11 cellular contexts compared by ENCODE assay signal in the genomic region with DNA sequence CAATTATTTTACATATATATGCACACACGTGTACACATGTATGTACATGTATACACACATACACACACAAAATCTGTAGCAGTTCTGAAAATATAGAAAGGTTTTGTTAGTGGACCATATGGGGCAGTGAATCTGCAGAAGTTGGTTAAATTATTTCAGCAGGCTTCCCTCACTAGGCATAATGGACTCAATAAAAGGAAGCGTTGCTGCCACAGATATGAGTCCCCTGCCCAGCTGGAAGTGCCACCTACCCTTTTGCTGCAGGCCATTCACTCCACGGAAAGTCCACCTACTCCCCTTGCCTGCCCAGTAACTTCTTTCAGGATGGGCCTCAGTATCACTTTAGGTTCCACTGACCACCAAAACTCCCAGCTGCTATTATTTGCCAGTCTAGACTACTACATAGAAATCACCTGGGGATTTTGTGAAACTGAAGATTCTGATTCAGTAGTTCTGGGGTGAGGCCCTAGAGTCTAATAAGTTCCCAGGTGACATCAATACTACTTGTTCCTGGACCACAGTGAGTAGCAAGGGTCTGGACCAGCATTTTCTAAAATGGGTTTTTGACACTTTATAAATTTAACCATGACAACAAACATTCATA. TPM values are rescaled to one million over a fixed set of nuclear protein-coding genes. Genes with fewer than 3 reads are reported as not detected.
A peak's percentile ranks its signal among the peaks of the same experiment; 100 is the strongest.
DNase-seq lines count a peak whose midpoint lies in the region; ATAC-seq lines count a peak whose summit lies in the region.
"Had no signal": no experiment of that assay in that cellular context is flagged by ENCODE, and none has a peak within 500 bp of the region (broad histone marks: within the 10 kb centered on the region; RNA-seq: fewer than 3 reads in every experiment).

No MANE protein-coding gene starts in this region.

- peak; percentile 91 for ATAC-seq in GM18870 (IDR thresholded peaks at IDR 0.05; ENCODE audit: unreplicated experiment)
- ATAC-seq in GM21786 (IDR thresholded peaks at IDR 0.05; ENCODE audit: unreplicated experiment), result peak; percentile 81
- peak; percentile 87 for ATAC-seq in HG03432 (IDR thresholded peaks at IDR 0.05; ENCODE audit: unreplicated experiment)
- ATAC-seq: upper lobe of right lung had no signal

- no peak overlapping the region for H3K23ac ChIP-seq in trophoblast cell (ENCODE audit: low read length)

- H2AK5ac ChIP-seq in trophoblast cell (ENCODE audit: low read length), result no peak overlapping the region

- no CpG with 5 or more reads among the region's 3 CpGs for WGBS in trophoblast cell (ENCODE audit: extremely low coverage, insufficient coverage, insufficient read length)

- no peaks in the 10 kb centered on the region for H3K27me3 ChIP-seq in trophoblast cell (ENCODE audit: insufficient read depth, low read length)
- H3K27me3 ChIP-seq: upper lobe of right lung had no signal

- H3K79me2 ChIP-seq in trophoblast cell (ENCODE audit: control insufficient read depth, insufficient read depth, low read length, poor library complexity), result no peaks in the 10 kb centered on the region

- no peak overlapping the region for H3K18ac ChIP-seq in trophoblast cell (ENCODE audit: low read length)

- H3K27ac ChIP-seq in trophoblast cell (ENCODE audit: low read depth, low read length), result no peak overlapping the region
- H3K27ac ChIP-seq: upper lobe of right lung had no signal

- no peak overlapping the region for H4K8ac ChIP-seq in trophoblast cell (ENCODE audit: low read depth, low read length)

- no peak for DNase-seq in trophoblast cell
- DNase-seq in HT-29 (ENCODE audit: low spot score), result no peak
- no peak for DNase-seq in activated CD4-positive, CD25-positive, alpha-beta regulatory T cell (lab: John Stamatoyannopoulos, UW)
- DNase-seq in NCI-H1930 (lab: John Stamatoyannopoulos, UW), result no peak
- no peak for DNase-seq in NCI-H510A (lab: John Stamatoyannopoulos, UW)
- DNase-seq: aorta, NCI-H526, upper lobe of right lung had no signal

- no peak overlapping the region for H2BK5ac ChIP-seq in trophoblast cell (ENCODE audit: low read depth, low read length, poor library complexity)

- no peak overlapping the region for H4K91ac ChIP-seq in trophoblast cell (ENCODE audit: low read depth, low read length)

- peak overlapping the region; percentile 8 for H2BK12ac ChIP-seq in trophoblast cell (ENCODE audit: low read length)

- H2BK120ac ChIP-seq in trophoblast cell (ENCODE audit: insufficient read depth, low read length, poor library complexity), result peak overlapping the region; percentile 15

- H3K79me1 ChIP-seq in trophoblast cell (ENCODE audit: low read length), result peaks cover 3% of the 10 kb centered on the region

- H3K14ac ChIP-seq in trophoblast cell (ENCODE audit: low read length), result no peak overlapping the region

- H3K4me1 ChIP-seq in trophoblast cell (ENCODE audit: control insufficient read depth in 1 of 2, insufficient read depth in 2 of 2, low read length in 2 of 2), result peaks cover 0 to 5% of the 10 kb centered on the region in 2 experiments
- H3K4me1 ChIP-seq: upper lobe of right lung had no signal

- H3K9me3 ChIP-seq in trophoblast cell (ENCODE audit: insufficient read depth, low read depth, low read length), result no peaks in the 10 kb centered on the region
- H3K9me3 ChIP-seq: upper lobe of right lung had no signal

- no peak overlapping the region for H3K4me2 ChIP-seq in trophoblast cell (ENCODE audit: low read length)

- H3K9ac ChIP-seq in trophoblast cell (ENCODE audit: low read length), result no peak overlapping the region

- H3K36me3 ChIP-seq in trophoblast cell (ENCODE audit: control insufficient read depth in 1 of 2, insufficient read depth in 2 of 2, low read length in 2 of 2), result no peaks in the 10 kb centered on the region
- H3K36me3 ChIP-seq: upper lobe of right lung had no signal

- H3K4me3 ChIP-seq in trophoblast cell (ENCODE audit: low read depth, low read length), result no peak overlapping the region
- H3K4me3 ChIP-seq: upper lobe of right lung had no signal

- H2AFZ ChIP-seq in trophoblast cell (ENCODE audit: insufficient read depth, low read length, poor library complexity), result no peak overlapping the region

- H4K12ac ChIP-seq in trophoblast cell (ENCODE audit: low read depth, low read length), result no peak overlapping the region

- H3K4ac ChIP-seq in trophoblast cell (ENCODE audit: low read depth, low read length), result no peak overlapping the region

RNA-seq across cellular contexts. Expression of gene CROT, which starts 29.3 kb away (rescaled TPM):
- 14.0 and 15.9 TPM in 2 replicates for polyA plus RNA-seq in trophoblast cell (2013)
- 2.6 and 4.4 TPM in 2 replicates for total RNA-seq in HT-29 (2014; rRNA removed; shearing (Covaris generic))
